2 cellular contexts compared by ENCODE assay signal in genomic region chr2:231634412-231634811, GRCh38.
TF ChIP-seq lines count a peak whose summit lies in the region.

No MANE protein-coding gene starts in this region.

TF ChIP-seq in SK-N-SH treated with all-trans-retinoic acid at 6 μM for 48 hours, 23 proteins besides CTCF, POLR2A, EP300 and RAD21:
- no peak for TF ChIP-seq PPARA (CRISPR knock-in tag; IDR thresholded peaks at IDR 0.05; ENCODE audit: borderline replicate concordance)
- TF ChIP-seq ZNF565 (CRISPR knock-in tag; conservative IDR thresholded peaks at IDR 0.05; ENCODE audit: low read depth), result no peak
- TF ChIP-seq TCF4 (CRISPR knock-in tag; IDR thresholded peaks at IDR 0.05; ENCODE audit: borderline replicate concordance), result no peak
- TF ChIP-seq ESRRG (CRISPR knock-in tag; IDR thresholded peaks at IDR 0.05), result no peak
- no peak for TF ChIP-seq PATZ1 (CRISPR knock-in tag; IDR thresholded peaks at IDR 0.05; ENCODE audit: borderline replicate concordance)
- no peak for TF ChIP-seq RARB (CRISPR knock-in tag; IDR thresholded peaks at IDR 0.05)
- no peak for TF ChIP-seq CSRNP3 (CRISPR knock-in tag; IDR thresholded peaks at IDR 0.05)
- no peak for TF ChIP-seq BACH2 (CRISPR knock-in tag; IDR thresholded peaks at IDR 0.05; ENCODE audit: borderline replicate concordance)
- TF ChIP-seq ISL1 (CRISPR knock-in tag; IDR thresholded peaks at IDR 0.05), result no peak

TF ChIP-seq in SK-N-SH, 30 proteins besides CTCF, POLR2A, EP300 and RAD21:
- TF ChIP-seq RXRA (IDR thresholded peaks at IDR 0.05; ENCODE audit: borderline replicate concordance, low read depth) (no peak), FOXM1 (IDR thresholded peaks at IDR 0.05; ENCODE audit: low read depth) (no peak), MEF2A (IDR thresholded peaks at IDR 0.05; ENCODE audit: borderline replicate concordance, low read depth) (no peak), SIN3A (IDR thresholded peaks at IDR 0.05; ENCODE audit: borderline replicate concordance, low read depth, low read length) (no peak), SMC3 (IDR thresholded peaks at IDR 0.05; ENCODE audit: low read depth, low read length) (no peak), TEAD4 (IDR thresholded peaks at IDR 0.05; ENCODE audit: borderline replicate concordance, insufficient read depth) (no peak), MXI1 (IDR thresholded peaks at IDR 0.05; ENCODE audit: low read depth, low read length) (no peak), EZH2phosphoT487 (IDR thresholded peaks at IDR 0.05; ENCODE audit: borderline replicate concordance, low read depth) (no peak), GATA2 (CRISPR knock-in tag; IDR thresholded peaks at IDR 0.05) (no peak), RFX5 (IDR thresholded peaks at IDR 0.05; ENCODE audit: low read length) (no peak), YY1 (IDR thresholded peaks at IDR 0.05; ENCODE audit: low read depth) (no peak), FOXJ3 (CRISPR knock-in tag; IDR thresholded peaks at IDR 0.05) (no peak), ELF1 (IDR thresholded peaks at IDR 0.05) (no peak), NFIC (IDR thresholded peaks at IDR 0.05; ENCODE audit: borderline replicate concordance) (no peak), GABPA (IDR thresholded peaks at IDR 0.05; ENCODE audit: low read depth) (no peak)
TF ChIP-seq in SK-N-SH: peak in this region for 0.
